Comparison of ENCODE assay signal across 10 cellular contexts in genomic region chr5:149002761-149003689, GRCh38. TPM values are rescaled to one million over a fixed set of nuclear protein-coding genes. Genes with fewer than 3 reads are reported as not detected.
DNase-seq lines count a peak whose midpoint lies in the region; ATAC-seq and TF ChIP-seq lines count a peak whose summit lies in the region.
"Had no signal": no experiment of that assay in that cellular context is flagged by ENCODE, and none has a peak within 500 bp of the region (broad histone marks: within the 10 kb centered on the region; RNA-seq: fewer than 3 reads in every experiment).

No MANE protein-coding gene starts in this region.

- DNase-seq in A172 (ENCODE audit: low spot score), result peak; percentile 78
- DNase-seq in fibroblast of mammary gland (ENCODE audit: low read depth), result peak; percentile 77
- DNase-seq in stimulated activated CD4-positive, alpha-beta T cell treated with anti-CD3 and anti-CD28 coated beads, Interleukin-2, amount 100 ng/mL, for 48 hours, result no peak
- no peak for DNase-seq in NCI-H1417 (lab: John Stamatoyannopoulos, UW)
- DNase-seq: activated CD4-positive, CD25-positive, alpha-beta regulatory T cell; NCI-H1436 had no signal

- TF ChIP-seq CTCF in GM12873 (IDR thresholded peaks at IDR 0.05; ENCODE audit: insufficient read depth, low read depth, low read length, missing control alignments) (peak; percentile 8), fibroblast of mammary gland (conservative IDR thresholded peaks at IDR 0.05; ENCODE audit: control insufficient read depth, insufficient read depth, low read depth, low read length) (peak; percentile 13)

- ATAC-seq in SK-N-SH treated with all-trans-retinoic acid at 6 μM for 48 hours (peak; percentile 25), GM18858 (IDR thresholded peaks at IDR 0.05; ENCODE audit: unreplicated experiment) (no peak), HG02571 (IDR thresholded peaks at IDR 0.05; ENCODE audit: unreplicated experiment) (no peak)

- no peak overlapping the region for H3K4me3 ChIP-seq in fibroblast of mammary gland (ENCODE audit: control insufficient read depth, low read depth, low read length)

TF ChIP-seq in SK-N-SH treated with all-trans-retinoic acid at 6 μM for 48 hours, 23 proteins besides CTCF, POLR2A, EP300 and RAD21:
- TF ChIP-seq ESRRG (CRISPR knock-in tag; IDR thresholded peaks at IDR 0.05) (no peak), CSDC2 (CRISPR knock-in tag; IDR thresholded peaks at IDR 0.05) (no peak), TCF4 (CRISPR knock-in tag; IDR thresholded peaks at IDR 0.05; ENCODE audit: borderline replicate concordance) (no peak), RARB (CRISPR knock-in tag; IDR thresholded peaks at IDR 0.05) (no peak), ZFP30 (CRISPR knock-in tag; IDR thresholded peaks at IDR 0.05) (no peak), OSR1 (CRISPR knock-in tag; IDR thresholded peaks at IDR 0.05) (no peak), GLIS3 (CRISPR knock-in tag; IDR thresholded peaks at IDR 0.05) (no peak), TOX (CRISPR knock-in tag; IDR thresholded peaks at IDR 0.05; ENCODE audit: borderline replicate concordance) (no peak), SNAI2 (CRISPR knock-in tag; IDR thresholded peaks at IDR 0.05) (no peak), POU6F1 (CRISPR knock-in tag; IDR thresholded peaks at IDR 0.05; ENCODE audit: borderline replicate concordance, low read depth) (no peak), BACH2 (CRISPR knock-in tag; IDR thresholded peaks at IDR 0.05; ENCODE audit: borderline replicate concordance) (no peak), ZNF565 (CRISPR knock-in tag; conservative IDR thresholded peaks at IDR 0.05; ENCODE audit: low read depth) (no peak), ZFP3 (CRISPR knock-in tag; IDR thresholded peaks at IDR 0.05) (no peak), ZC3H10 (CRISPR knock-in tag; IDR thresholded peaks at IDR 0.05) (no peak), ISL1 (CRISPR knock-in tag; IDR thresholded peaks at IDR 0.05) (no peak), CSRNP3 (CRISPR knock-in tag; IDR thresholded peaks at IDR 0.05) (no peak), ZNF8 (CRISPR knock-in tag; IDR thresholded peaks at IDR 0.05) (no peak)

RNA-seq across cellular contexts. Expression of gene SH3TC2, which starts 59.8 kb away (rescaled TPM):
- total RNA-seq in A172 (2014; rRNA removed; shearing (Covaris generic)), result 7.8 and 10.1 TPM in 2 replicates

Comparison
In these comparisons a context has a peak if more than half of its experiments do, and no peak if none do; other contexts are left out.
1. DNase-seq: peak in A172 (single experiment) and fibroblast of mammary gland (single experiment); none in stimulated activated CD4-positive, alpha-beta T cell treated with anti-CD3 and anti-CD28 coated beads, Interleukin-2, amount 100 ng/mL, for 48 hours (0 of 2) and NCI-H1417 (0 of 3).